Comparison of ENCODE assay signal across 39 cellular contexts in the genomic region with DNA sequence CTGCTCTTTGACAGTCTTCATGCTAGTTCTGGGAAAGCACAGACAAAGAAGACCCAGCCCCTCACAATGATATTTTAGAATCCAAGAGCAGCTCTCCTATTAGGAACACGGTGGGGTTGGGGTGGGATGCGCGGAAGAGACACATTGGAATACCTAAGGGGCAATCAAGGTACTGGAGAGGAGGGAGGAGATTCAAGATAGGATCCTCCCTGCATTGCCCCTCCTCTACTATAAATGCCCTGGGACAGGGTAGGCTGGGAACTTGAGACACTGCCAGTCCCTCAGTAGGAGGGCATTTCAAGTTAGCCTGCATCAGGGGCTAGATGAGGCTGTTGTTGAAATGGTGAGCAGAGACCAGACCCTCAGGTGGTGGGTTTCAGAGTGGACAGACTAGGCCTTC. TPM values are rescaled to one million over a fixed set of nuclear protein-coding genes. Genes with fewer than 3 reads are reported as not detected.
"Had no signal": no experiment of that assay in that cellular context is flagged by ENCODE, and none has a peak within 500 bp of the region (broad histone marks: within the 10 kb centered on the region; RNA-seq: fewer than 3 reads in every experiment).

No MANE protein-coding gene starts in this region.

- H3K9me3 ChIP-seq: MG63 had no signal

- DNase-seq: Karpas-422, Kasumi-1, MG63, MM.1S, MV-4-11, NCI-H1048, NCI-H1092, NCI-H1092 treated with DMSO at 0.1 percent for 48 hours, NCI-H1105, NCI-H1105 treated with DMSO at 0.1 percent for 48 hours, NCI-H1417, NCI-H1417 treated with DMSO at 0.1 percent for 48 hours, NCI-H1436, NCI-H1436 treated with DMSO at 0.1 percent for 48 hours, NCI-H146, NCI-H1694, NCI-H1694 treated with DMSO at 0.1 percent for 48 hours, NCI-H187, NCI-H187 treated with DMSO at 0.1 percent for 48 hours, NCI-H1930, NCI-H2029, NCI-H2029 treated with DMSO at 0.1 percent for 48 hours, NCI-H2081, NCI-H2081 treated with DMSO at 0.1 percent for 48 hours, NCI-H2107, NCI-H2171, NCI-H2171 treated with DMSO at 0.1 percent for 48 hours, NCI-H2227 treated with DMSO at 0.1 percent for 48 hours, NCI-H226, NCI-H345, NCI-H446, NCI-H510A, NCI-H510A treated with DMSO at 0.1 percent for 48 hours, NCI-H524, NCI-H524 treated with DMSO at 0.1 percent for 48 hours had no signal

- H3K4me3 ChIP-seq: MG63 had no signal

- H3K36me3 ChIP-seq: MG63 had no signal

- H3K27me3 ChIP-seq: MG63 had no signal

RNA-seq across cellular contexts. Expression of a gene that starts 5.1 kb away (rescaled TPM):
- total RNA-seq: LHCN-M2, M059J, MCF 10A, NCI-H460 had no signal

RNA-seq across cellular contexts. Expression of a gene that starts 49.0 kb away (rescaled TPM):
- total RNA-seq: MCF 10A, NCI-H460 had no signal
